ENCODE assay signal across 11 cellular contexts in the genomic region with DNA sequence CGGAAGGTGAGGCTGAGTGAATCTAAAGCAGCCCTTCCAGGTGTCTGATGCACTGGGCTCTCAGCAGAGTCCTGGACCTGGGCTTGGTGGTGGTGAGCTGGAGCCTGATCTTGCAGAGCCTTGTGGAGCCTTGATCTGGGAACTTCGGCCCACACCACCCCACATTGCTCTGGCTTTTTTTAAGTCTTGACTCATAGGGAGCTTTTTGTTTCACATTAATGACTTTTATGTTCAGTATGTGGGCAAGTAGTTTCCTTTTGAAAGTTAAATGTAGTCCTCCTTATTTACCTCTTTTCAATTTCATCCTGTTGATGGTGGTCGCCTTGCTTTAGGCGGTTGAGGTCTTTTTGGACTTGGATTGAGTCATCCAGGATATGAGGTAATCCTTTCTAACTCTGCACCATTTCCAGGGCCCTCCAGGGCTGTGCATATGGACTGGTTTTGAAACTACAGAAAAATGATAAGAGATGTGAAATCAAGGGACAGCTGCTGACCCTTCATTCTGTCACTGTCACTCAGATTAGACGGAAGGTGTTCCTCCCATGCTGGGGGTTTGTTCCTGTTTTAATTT.
DNase-seq lines count a peak whose midpoint lies in the region; ATAC-seq and TF ChIP-seq lines count a peak whose summit lies in the region.
"Had no signal": no experiment of that assay in that cellular context is flagged by ENCODE, and none has a peak within 500 bp of the region (broad histone marks: within the 10 kb centered on the region; RNA-seq: fewer than 3 reads in every experiment).

No MANE protein-coding gene starts in this region.

- no peak overlapping the region for H3K4me3 ChIP-seq in GM12865 (ENCODE audit: low read depth, low read length)
- no peak overlapping the region for H3K4me3 ChIP-seq in choroid plexus epithelial cell (ENCODE audit: low read depth, low read length)
- H3K4me3 ChIP-seq: esophagus squamous epithelium, MG63, prostate gland had no signal

- DNase-seq in GM12865 (ENCODE audit: low read depth), result peak; percentile 76
- DNase-seq in choroid plexus epithelial cell (ENCODE audit: low read depth), result peak; percentile 47
- no peak for DNase-seq in glomerular visceral epithelial cell (ENCODE audit: extremely low spot score)
- no peak for DNase-seq in NCI-H748 (lab: John Stamatoyannopoulos, UW; ENCODE audit: unreplicated experiment)
- DNase-seq: esophagus squamous epithelium had no signal

- ATAC-seq in GM21515 (IDR thresholded peaks at IDR 0.05; ENCODE audit: unreplicated experiment), result peak; percentile 72
- ATAC-seq in HG03558 (IDR thresholded peaks at IDR 0.05; ENCODE audit: extremely low read depth, unreplicated experiment), result peak; percentile 83
- no peak for ATAC-seq in GM18867 (IDR thresholded peaks at IDR 0.05; ENCODE audit: unreplicated experiment)
- no peak for ATAC-seq in HG03135 (IDR thresholded peaks at IDR 0.05; ENCODE audit: unreplicated experiment)

- TF ChIP-seq CTCF in GM12865 (IDR thresholded peaks at IDR 0.05; ENCODE audit: insufficient read depth, low read depth, low read length, missing control alignments), result no peak
- no peak for TF ChIP-seq CTCF in choroid plexus epithelial cell (conservative IDR thresholded peaks at IDR 0.05; ENCODE audit: low read depth, low read length)

Comparison
In these comparisons a context has a peak if more than half of its experiments do, and no peak if none do; other contexts are left out.
1. DNase-seq: peak in GM12865 (single experiment) and choroid plexus epithelial cell (single experiment); none in glomerular visceral epithelial cell (single experiment) and NCI-H748 (single experiment).
2. ATAC-seq: peak in GM21515 (single experiment) and HG03558 (single experiment); none in GM18867 (single experiment) and HG03135 (single experiment).